In genomic region chr5:37837101-37838032, GRCh38 we compare ENCODE assay signal across 8 cellular contexts. TPM values are rescaled to one million over a fixed set of nuclear protein-coding genes. Genes with fewer than 3 reads are reported as not detected.
DNase-seq lines count a peak whose midpoint lies in the region; ATAC-seq and TF ChIP-seq lines count a peak whose summit lies in the region.

No MANE protein-coding gene starts in this region.

- TF ChIP-seq CTCF in CD4-positive, alpha-beta T cell (IDR thresholded peaks at IDR 0.05) = no peak
- peak; percentile 77 for TF ChIP-seq CTCF in PC-9 (conservative IDR thresholded peaks at IDR 0.05)

- no peaks in the 10 kb centered on the region for H3K36me3 ChIP-seq in PC-9 (ENCODE audit: low read depth)

- H3K9me3 ChIP-seq in CD4-positive, alpha-beta T cell (ENCODE audit: control insufficient read depth, low read length) = no peaks in the 10 kb centered on the region
- no peaks in the 10 kb centered on the region for H3K9me3 ChIP-seq in PC-9 (ENCODE audit: insufficient read depth, low read depth)

- peak in 3 of 10 experiments; percentile 2 to 8 (median 4) for DNase-seq in CD4-positive, alpha-beta T cell
- peak; percentile 66 for DNase-seq in HPDE6-E6E7 (ENCODE audit: extremely low spot score)
- peak in 1 of 2 experiments; percentile 80 for DNase-seq in PC-9
- peak in 53 of 56 donors; percentile 18 to 86 (median 60) for DNase-seq in amygdala (lab: John Stamatoyannopoulos, UW)
- DNase-seq in hypothalamus (lab: John Stamatoyannopoulos, UW) = peak in 47 of 51 donors; percentile 12 to 85 (median 55)
- DNase-seq in retina = peak; percentile 89
- DNase-seq in HT-29 (ENCODE audit: low spot score) = no peak

- POLR2A ChIA-PET in CD4-positive, alpha-beta T cell (lab: Charles Lee) = no interaction called here
- POLR2A ChIA-PET in PC-9 (lab: Charles Lee; ENCODE audit: unreplicated experiment) = no interaction called here

- no peak for ATAC-seq in CD4-positive, alpha-beta T cell (ENCODE audit: poor library complexity)
- ATAC-seq in GM19395 (IDR thresholded peaks at IDR 0.05; ENCODE audit: unreplicated experiment) = peak; percentile 65

- H3F3A ChIP-seq in PC-9 (ENCODE audit: insufficient read depth, low read depth) = no peaks in the 10 kb centered on the region

- H3K4me1 ChIP-seq in PC-9 (replicated peaks; ENCODE audit: insufficient read depth) = no peaks in the 10 kb centered on the region

- H3K9me2 ChIP-seq in PC-9 (ENCODE audit: insufficient read depth) = no peaks in the 10 kb centered on the region

- H2AFZ ChIP-seq in PC-9 = peak overlapping the region; percentile 50

- no peak overlapping the region for H3K4me3 ChIP-seq in PC-9

- no peak overlapping the region for H3K27ac ChIP-seq in CD4-positive, alpha-beta T cell (ENCODE audit: low read depth, low read length)
- no peak overlapping the region for H3K27ac ChIP-seq in PC-9

- intact Hi-C loops in CD4-positive, alpha-beta T cell (cut with DNase I, micrococcal nuclease) = loop anchor here in 1 of 2 experiments (5.0 kb wide), 1 partner anchor 355 kb away; no protein-coding TSS in a partner anchor
- intact Hi-C loops in PC-9 (cut with micrococcal nuclease; ENCODE audit: unreplicated experiment) = loop anchor here (1.0 kb wide), 2 partner anchors 356 to 424 kb away; no protein-coding TSS in a partner anchor

- no TSS peak for BruUV-seq in PC-9 (replicated peaks; lab: Mats Ljungman, UMichigan)

- H3K4me1 Mint-ChIP-seq in CD4-positive, alpha-beta T cell (ENCODE audit: low read depth) = peaks cover 26% of the 10 kb centered on the region

- CTCF ChIA-PET in CD4-positive, alpha-beta T cell (lab: Charles Lee) = no interaction called here
- CTCF ChIA-PET in PC-9 (lab: Charles Lee) = no interaction called here

- no peaks in the 10 kb centered on the region for H3K36me3 Mint-ChIP-seq in CD4-positive, alpha-beta T cell (ENCODE audit: low read depth)

- no peaks in the 10 kb centered on the region for H3K79me2 ChIP-seq in PC-9 (ENCODE audit: low read depth)

- peaks cover 93% of the 10 kb centered on the region for H3K27me3 ChIP-seq in CD4-positive, alpha-beta T cell (ENCODE audit: control insufficient read depth, insufficient read depth, low read length)
- H3K27me3 ChIP-seq in PC-9 (ENCODE audit: insufficient read depth, low read depth) = peaks cover 14% of the 10 kb centered on the region; the same call in 1 of the 2 replicates

- peaks cover 86% of the 10 kb centered on the region for H3K27me3 Mint-ChIP-seq in CD4-positive, alpha-beta T cell

- H3K9me3 Mint-ChIP-seq in CD4-positive, alpha-beta T cell = no peaks in the 10 kb centered on the region

- no peak overlapping the region for H3K27ac Mint-ChIP-seq in CD4-positive, alpha-beta T cell

- peak overlapping the region; percentile 30 for H3K4me3 Mint-ChIP-seq in CD4-positive, alpha-beta T cell

- no peaks in the 10 kb centered on the region for H4K20me1 ChIP-seq in PC-9 (ENCODE audit: insufficient read depth)

- peak overlapping the region; percentile 50 for H3K4me2 ChIP-seq in PC-9

RNA-seq across cellular contexts. Expression of gene GDNF, which starts 2.5 kb away (rescaled TPM):
- not detected for total RNA-seq in CD4-positive, alpha-beta T cell
- 0.38 and 0.85 TPM in 2 replicates for total RNA-seq in PC-9 (2021)
- total RNA-seq in HT-29 (2014; rRNA removed; shearing (Covaris generic)) = not detected in 2 replicates
